21 cellular contexts compared by ENCODE assay signal in the genomic region with DNA sequence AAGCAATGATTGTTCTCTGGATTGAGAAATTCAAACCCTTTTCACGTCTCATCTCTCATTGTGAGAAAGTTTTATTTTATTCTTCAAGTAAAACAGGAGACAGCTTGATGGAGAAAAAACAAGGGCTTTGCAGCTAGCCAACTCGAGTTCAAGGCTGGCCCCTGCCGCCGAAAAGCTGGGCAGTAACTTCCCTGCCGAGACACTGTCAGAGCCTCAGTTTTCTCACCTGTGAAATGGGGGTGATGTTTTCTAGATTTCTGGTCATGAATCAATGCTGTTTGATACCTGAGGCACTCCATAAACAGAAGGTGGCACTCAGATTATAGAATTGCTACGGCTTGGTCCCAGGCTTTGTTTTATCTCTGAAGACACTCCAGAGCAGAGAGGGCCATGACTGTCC. TPM values are rescaled to one million over a fixed set of nuclear protein-coding genes. Genes with fewer than 3 reads are reported as not detected.
DNase-seq lines count a peak whose midpoint lies in the region; ATAC-seq and TF ChIP-seq lines count a peak whose summit lies in the region.
"Had no signal": no experiment of that assay in that cellular context is flagged by ENCODE, and none has a peak within 500 bp of the region (broad histone marks: within the 10 kb centered on the region; RNA-seq: fewer than 3 reads in every experiment).

No MANE protein-coding gene starts in this region.

- no peak overlapping the region for H3K4me3 ChIP-seq in Peyer's patch
- H3K4me3 ChIP-seq: BLaER1, GM23248, SJCRH30 had no signal

- no peaks in the 10 kb centered on the region for H3K4me1 ChIP-seq in Peyer's patch
- H3K4me1 ChIP-seq: SJCRH30 had no signal

- no peak for TF ChIP-seq POLR2A in Peyer's patch (IDR thresholded peaks at IDR 0.05)

- TF ChIP-seq CTCF in Peyer's patch (IDR thresholded peaks at IDR 0.05), result no peak

- no peak overlapping the region for H3K27ac ChIP-seq in Peyer's patch
- H3K27ac ChIP-seq: BLaER1, GM23248, SJCRH30 had no signal

- no peaks in the 10 kb centered on the region for H3K27me3 ChIP-seq in Peyer's patch
- H3K27me3 ChIP-seq: BLaER1 had no signal

- H3K9me3 ChIP-seq in Peyer's patch, result no peaks in the 10 kb centered on the region
- H3K9me3 ChIP-seq: SJCRH30 had no signal

- no peak for ATAC-seq in HG02981 (IDR thresholded peaks at IDR 0.05; ENCODE audit: unreplicated experiment)
- ATAC-seq: Right ventricle myocardium inferior had no signal

- H3K36me3 ChIP-seq in Peyer's patch, result no peaks in the 10 kb centered on the region
- H3K36me3 ChIP-seq: BLaER1, SJCRH30 had no signal

- peak; percentile 1 for DNase-seq in D341Med (ENCODE audit: low spot score)
- peak in 2 of 3 donors; percentile 1 to 6 for DNase-seq in Peyer's patch
- peak; percentile 35 for DNase-seq in ecto neural progenitor cell (ENCODE audit: low spot score)
- peak; percentile 64 for DNase-seq in retina
- no peak for DNase-seq in NCI-H2029 (lab: John Stamatoyannopoulos, UW)
- DNase-seq in MV-4-11 (lab: John Stamatoyannopoulos, UW), result no peak
- DNase-seq: CD4-positive, CD25-positive, alpha-beta regulatory T cell; GM23248; IMR-90; NCI-H1092; NCI-H1417 treated with DMSO at 0.1 percent for 48 hours; NCI-H1694 treated with DMSO at 0.1 percent for 48 hours; NCI-H2081 treated with DMSO at 0.1 percent for 48 hours; NCI-H2171; NCI-H345; NCI-H510A treated with DMSO at 0.1 percent for 48 hours; SJCRH30 had no signal

RNA-seq across cellular contexts. Expression of gene HMX1, which starts 33.3 kb away (rescaled TPM):
- not detected for total RNA-seq in Peyer's patch
- total RNA-seq: CD4-positive, CD25-positive, alpha-beta regulatory T cell; GM23248; IMR-90; Right ventricle myocardium inferior; RPMI7951; SJCRH30 had no signal

Comparison
In these comparisons a context has a peak if more than half of its experiments do, and no peak if none do; other contexts are left out.
1. DNase-seq: peak in D341Med (single experiment), Peyer's patch (2 of 3), ecto neural progenitor cell (single experiment) and retina (single experiment); none in NCI-H2029 (single experiment) and MV-4-11 (single experiment).